ENCODE assay signal across 1 cellular context in genomic region chr19:44822670-44823372, GRCh38.
A peak's percentile ranks its signal among the peaks of the same experiment; 100 is the strongest.
TF ChIP-seq lines count a peak whose summit lies in the region.

No MANE protein-coding gene starts in this region.

TF ChIP-seq in H1, 55 proteins besides CTCF, POLR2A, EP300 and RAD21:
- TF ChIP-seq ATF2 (IDR thresholded peaks at IDR 0.05; ENCODE audit: low read length), result no peak
- no peak for TF ChIP-seq RFX5 (IDR thresholded peaks at IDR 0.05; ENCODE audit: borderline replicate concordance, low read depth, low read length)
- TF ChIP-seq HDAC2 (IDR thresholded peaks at IDR 0.05; ENCODE audit: borderline replicate concordance in 1 of 2, low read depth in 2 of 2, low read length in 2 of 2), result no peak
- no peak for TF ChIP-seq JUND (IDR thresholded peaks at IDR 0.05; ENCODE audit: low read length)
- no peak for TF ChIP-seq RXRA (IDR thresholded peaks at IDR 0.05; ENCODE audit: insufficient read depth, low read depth, low read length)
- no peak for TF ChIP-seq KDM5A (IDR thresholded peaks at IDR 0.05; ENCODE audit: low read length)
- TF ChIP-seq KDM1A (IDR thresholded peaks at IDR 0.05; ENCODE audit: borderline replicate concordance, low read length), result peak; percentile 10; the same call in 1 of the 2 replicates
- TF ChIP-seq TAF1 (IDR thresholded peaks at IDR 0.05; ENCODE audit: low read depth, low read length), result no peak
